1 cellular context compared by ENCODE assay signal in the genomic region with DNA sequence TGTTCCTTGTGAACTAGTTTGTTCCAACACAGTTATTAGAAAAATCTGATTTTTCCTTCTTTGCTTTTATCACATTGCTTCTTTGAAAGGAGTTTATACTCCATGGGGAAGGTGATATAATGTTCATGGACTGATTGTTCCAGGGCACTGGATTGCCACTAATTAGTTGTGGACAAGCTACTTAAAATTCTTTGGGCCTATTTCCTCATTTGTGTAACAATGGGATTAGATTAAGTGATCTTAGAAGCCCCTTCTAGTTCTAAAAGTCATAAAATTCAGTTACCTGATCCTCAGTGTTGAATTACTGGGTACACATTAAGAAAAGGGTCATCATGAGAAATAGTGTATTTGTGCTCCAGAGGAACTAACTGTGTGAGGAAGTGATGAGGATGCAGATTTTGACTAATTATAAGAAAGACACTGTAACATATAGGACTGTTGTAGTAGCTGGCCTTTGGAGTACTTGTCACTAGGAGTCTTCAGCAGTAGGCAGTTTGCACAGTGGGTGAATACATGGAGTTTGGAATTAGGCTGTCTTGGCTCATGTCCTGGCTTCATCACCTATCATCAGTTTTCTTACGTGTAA.
TF ChIP-seq lines count a peak whose summit lies in the region.

No MANE protein-coding gene starts in this region.

TF ChIP-seq in HEK293, 187 proteins besides CTCF, POLR2A, EP300 and RAD21 (continued from another document):
- TF ChIP-seq OSR2 (tag by site-specific recombination; IDR thresholded peaks at IDR 0.05) (peak; percentile 52; the same call in 1 of the 2 replicates), ZNF544 (tag by site-specific recombination; IDR thresholded peaks at IDR 0.05) (no peak), IKZF3 (tag by site-specific recombination; IDR thresholded peaks at IDR 0.05) (peak; percentile 47; the same call in 1 of the 2 replicates), ZNF776 (tag by site-specific recombination; IDR thresholded peaks at IDR 0.05; ENCODE audit: borderline replicate concordance) (no peak)
